ENCODE assay signal across 8 cellular contexts in the genomic region with DNA sequence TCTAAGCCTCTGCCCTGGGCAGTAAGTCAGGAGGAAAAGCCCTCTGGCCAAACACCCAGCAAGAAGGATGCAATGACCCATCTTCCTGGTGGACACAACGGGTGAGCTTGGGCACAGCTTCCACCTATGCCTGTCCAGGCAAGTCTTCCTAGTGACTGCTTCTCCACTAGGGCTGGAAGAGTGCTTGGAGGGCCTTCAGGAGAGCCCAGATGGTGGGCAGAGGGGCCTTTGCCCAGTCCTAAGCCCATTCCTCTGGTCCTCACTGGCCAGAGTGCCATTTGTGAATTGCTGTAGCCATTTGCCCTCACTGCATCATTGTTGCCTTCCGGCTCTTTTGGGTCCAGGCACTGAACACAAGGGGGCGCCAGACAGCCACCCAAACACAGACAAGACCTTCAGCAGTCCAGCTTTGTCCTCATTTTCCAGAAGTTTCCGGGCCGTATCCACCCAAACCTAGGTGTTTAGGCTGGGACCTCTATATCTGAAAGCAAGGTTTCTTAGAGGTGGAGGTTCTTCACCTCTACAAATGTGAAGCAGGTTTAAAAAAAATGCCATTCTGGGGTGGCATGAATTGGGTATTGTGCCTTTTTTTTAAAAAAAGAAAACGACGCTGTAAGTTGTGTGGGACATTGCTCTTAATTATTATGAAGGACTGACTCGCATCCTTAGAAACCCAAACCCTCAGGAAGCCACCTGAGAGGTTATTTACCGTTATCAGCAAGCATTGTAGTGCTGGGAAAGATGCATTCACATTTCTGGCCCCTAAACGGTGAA. TPM values are rescaled to one million over a fixed set of nuclear protein-coding genes. Genes with fewer than 3 reads are reported as not detected.
DNase-seq lines count a peak whose midpoint lies in the region; ATAC-seq lines count a peak whose summit lies in the region.

No MANE protein-coding gene starts in this region.

- CTCF ChIA-PET in activated CD4-positive, alpha-beta memory T cell treated with anti-CD3 and anti-CD28 coated beads, Interleukin-2, amount 10 ng/mL, durations not matched to agents 7 days and 5 days (lab: Charles Lee), result interaction anchor here (0.5 to 5.1 kb wide), 25 partner anchors 8 to 280 kb away, joined by 3 to 35 read pairs (median 6); no protein-coding TSS in a partner anchor

- H3K27me3 Mint-ChIP-seq in activated CD4-positive, alpha-beta memory T cell treated with anti-CD3 and anti-CD28 coated beads, Interleukin-2, amount 10 ng/mL, durations not matched to agents 7 days and 5 days, result no peaks in the 10 kb centered on the region

- peak overlapping the region; percentile 82 for H3K27ac Mint-ChIP-seq in activated CD4-positive, alpha-beta memory T cell treated with anti-CD3 and anti-CD28 coated beads, Interleukin-2, amount 10 ng/mL, durations not matched to agents 7 days and 5 days

- ATAC-seq in HG03066 (IDR thresholded peaks at IDR 0.05; ENCODE audit: low read depth, unreplicated experiment) (peak; percentile 68), HG03565 (IDR thresholded peaks at IDR 0.05; ENCODE audit: unreplicated experiment) (no peak)

- no peaks in the 10 kb centered on the region for H3K9me3 Mint-ChIP-seq in activated CD4-positive, alpha-beta memory T cell treated with anti-CD3 and anti-CD28 coated beads, Interleukin-2, amount 10 ng/mL, durations not matched to agents 7 days and 5 days

- POLR2A ChIA-PET in activated CD4-positive, alpha-beta memory T cell treated with anti-CD3 and anti-CD28 coated beads, Interleukin-2, amount 10 ng/mL, durations not matched to agents 7 days and 5 days (lab: Charles Lee), result interaction anchor here (0.6 to 1.8 kb wide), 4 partner anchors 11 to 112 kb away, joined by 3 to 4 read pairs (median 3); no protein-coding TSS in a partner anchor

- H3K36me3 Mint-ChIP-seq in activated CD4-positive, alpha-beta memory T cell treated with anti-CD3 and anti-CD28 coated beads, Interleukin-2, amount 10 ng/mL, durations not matched to agents 7 days and 5 days (ENCODE audit: low read depth), result peaks cover 12% of the 10 kb centered on the region

- DNase-seq in EH (ENCODE audit: low read depth) (peak; percentile 80), NCI-H69 (lab: John Stamatoyannopoulos, UW) (peak; percentile 59), medulla oblongata (ENCODE audit: extremely low spot score) (peak; percentile 89)
- peak; percentile 82 for DNase-seq in activated CD4-positive, alpha-beta memory T cell treated with anti-CD3 and anti-CD28 coated beads, Interleukin-2, amount 10 ng/mL, durations not matched to agents 7 days and 5 days
- DNase-seq in effector CD8-positive, alpha-beta T cell (lab: John Stamatoyannopoulos, UW), result peak; percentile 67
- peak; percentile 50 for DNase-seq in stimulated activated CD8-positive, alpha-beta memory T cell treated with anti-CD3 and anti-CD28 coated beads, Interleukin-15, amount 100 ng/mL, for 24 hours (ENCODE audit: low read depth)

- no peak overlapping the region for H3K4me3 Mint-ChIP-seq in activated CD4-positive, alpha-beta memory T cell treated with anti-CD3 and anti-CD28 coated beads, Interleukin-2, amount 10 ng/mL, durations not matched to agents 7 days and 5 days

- H3K4me1 Mint-ChIP-seq in activated CD4-positive, alpha-beta memory T cell treated with anti-CD3 and anti-CD28 coated beads, Interleukin-2, amount 10 ng/mL, durations not matched to agents 7 days and 5 days, result peaks cover 58% of the 10 kb centered on the region

RNA-seq across cellular contexts. Expression of a gene that starts 29.5 kb away (rescaled TPM):
- 1 to 10 TPM; 1.7 TPM for total RNA-seq in activated CD4-positive, alpha-beta memory T cell treated with anti-CD3 and anti-CD28 coated beads, Interleukin-2, amount 10 ng/mL, durations not matched to agents 7 days and 5 days
